12 cellular contexts compared by ENCODE assay signal in genomic region chr17:80123791-80124190, GRCh38. TPM values are rescaled to one million over a fixed set of nuclear protein-coding genes. Genes with fewer than 3 reads are reported as not detected.
DNase-seq lines count a peak whose midpoint lies in the region; ATAC-seq, FAIRE-seq and TF ChIP-seq lines count a peak whose summit lies in the region.
"Had no signal": no experiment of that assay in that cellular context is flagged by ENCODE, and none has a peak within 500 bp of the region (broad histone marks: within the 10 kb centered on the region; RNA-seq: fewer than 3 reads in every experiment).

No MANE protein-coding gene starts in this region.

- peak; percentile 59 for DNase-seq in NK-92 treated with Interleukin-12 subunit alpha and Interleukin-12 subunit beta, amount 100 ng/mL, for 24 hours (lab: John Stamatoyannopoulos, UW)
- DNase-seq in NK-92 (lab: John Stamatoyannopoulos, UW; ENCODE audit: unreplicated experiment) (no peak), astrocyte of the spinal cord (ENCODE audit: low read depth, low spot score) (peak; percentile 50), kidney epithelial cell (ENCODE audit: low read depth) (peak; percentile 18), urothelium cell line (ENCODE audit: low spot score) (peak; percentile 72), DMS114 treated with DMSO at 0.1 percent for 48 hours (lab: John Stamatoyannopoulos, UW; ENCODE audit: unreplicated experiment) (no peak), NCI-H2227 (lab: John Stamatoyannopoulos, UW; ENCODE audit: unreplicated experiment) (no peak)
- DNase-seq: amygdala, NCI-H446, right lobe of liver had no signal

- FAIRE-seq in urothelium cell line (lab: Jason Lieb, UNC), result peak; percentile 35
- FAIRE-seq: A549 had no signal

- in situ Hi-C loops in astrocyte of the spinal cord (cut with HindIII; ENCODE audit: low sequenced_read_pairs), result no loop called here

- no peak for TF ChIP-seq CTCF in astrocyte of the spinal cord (IDR thresholded peaks at IDR 0.05; ENCODE audit: low read depth, low read length)
- no peak for TF ChIP-seq CTCF in kidney epithelial cell (IDR thresholded peaks at IDR 0.05; ENCODE audit: insufficient read depth, low read length, poor library complexity, severe bottlenecking)

- H3K4me3 ChIP-seq in astrocyte of the spinal cord (ENCODE audit: low read depth, low read length), result no peak overlapping the region
- H3K4me3 ChIP-seq in kidney epithelial cell (ENCODE audit: low read depth, low read length), result no peak overlapping the region
- H3K4me3 ChIP-seq: A549, right lobe of liver had no signal

- no peak for ATAC-seq in GM18861 (IDR thresholded peaks at IDR 0.05; ENCODE audit: unreplicated experiment)

- no peaks in the 10 kb centered on the region for H3K36me3 ChIP-seq in kidney epithelial cell (ENCODE audit: control insufficient read depth, insufficient read depth, low read length)
- H3K36me3 ChIP-seq: right lobe of liver had no signal

- H3K27me3 ChIP-seq in kidney epithelial cell (ENCODE audit: control insufficient read depth, insufficient read depth, low read length), result no peaks in the 10 kb centered on the region
- H3K27me3 ChIP-seq: right lobe of liver had no signal

RNA-seq across cellular contexts. Expression of gene GAA, which starts 22.4 kb away (rescaled TPM):
- 60.9 and 90.6 TPM in 2 replicates for total RNA-seq in kidney epithelial cell

RNA-seq across cellular contexts. Expression of gene EIF4A3, which starts 23.1 kb away (rescaled TPM):
- total RNA-seq in kidney epithelial cell, result 74.1 and 80.7 TPM in 2 replicates

RNA-seq across cellular contexts. Expression of gene CARD14, which starts 46.0 kb away (rescaled TPM):
- 2.0 TPM in 1 of 2 replicates, not detected in the other for total RNA-seq in kidney epithelial cell

Comparison
In these comparisons a context has a peak if more than half of its experiments do, and no peak if none do; other contexts are left out.
1. DNase-seq: peak in NK-92 treated with Interleukin-12 subunit alpha and Interleukin-12 subunit beta, amount 100 ng/mL, for 24 hours (single experiment), astrocyte of the spinal cord (single experiment), kidney epithelial cell (single experiment) and urothelium cell line (single experiment); none in NK-92 (single experiment), DMS114 treated with DMSO at 0.1 percent for 48 hours (single experiment) and NCI-H2227 (single experiment).